Comparison of ENCODE assay signal across 1 cellular context in genomic region chr3:9934235-9934621, GRCh38.
TF ChIP-seq lines count a peak whose summit lies in the region.

No MANE protein-coding gene starts in this region.

TF ChIP-seq in IMR-90, 13 proteins besides CTCF, POLR2A, EP300 and RAD21:
- TF ChIP-seq, protein P1, sequence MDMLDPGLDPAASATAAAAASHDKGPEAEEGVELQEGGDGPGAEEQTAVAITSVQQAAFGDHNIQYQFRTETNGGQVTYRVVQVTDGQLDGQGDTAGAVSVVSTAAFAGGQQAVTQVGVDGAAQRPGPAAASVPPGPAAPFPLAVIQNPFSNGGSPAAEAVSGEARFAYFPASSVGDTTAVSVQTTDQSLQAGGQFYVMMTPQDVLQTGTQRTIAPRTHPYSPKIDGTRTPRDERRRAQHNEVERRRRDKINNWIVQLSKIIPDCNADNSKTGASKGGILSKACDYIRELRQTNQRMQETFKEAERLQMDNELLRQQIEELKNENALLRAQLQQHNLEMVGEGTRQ (IDR thresholded peaks at IDR 0.05; ENCODE audit: low read depth, low read length), result no peak
- no peak for TF ChIP-seq RFX5 (IDR thresholded peaks at IDR 0.05; ENCODE audit: low read depth, low read length)
- TF ChIP-seq BHLHE40 (IDR thresholded peaks at IDR 0.05; ENCODE audit: low read depth, low read length), result no peak
- TF ChIP-seq MXI1 (IDR thresholded peaks at IDR 0.05; ENCODE audit: borderline replicate concordance, low read depth, low read length), result no peak
- TF ChIP-seq FOS (IDR thresholded peaks at IDR 0.05; ENCODE audit: low read depth, low read length), result no peak
- TF ChIP-seq CHD1 (IDR thresholded peaks at IDR 0.05; ENCODE audit: low read depth, low read length), result no peak
TF ChIP-seq in IMR-90: peak in this region for 0.
